ENCODE assay signal across 1 cellular context in genomic region chr16:11326084-11326736, GRCh38.
TF ChIP-seq lines count a peak whose summit lies in the region.

No MANE protein-coding gene starts in this region.

TF ChIP-seq in IMR-90, 13 proteins besides CTCF, POLR2A, EP300 and RAD21 (continued from another document):
- TF ChIP-seq NFE2L2 (IDR thresholded peaks at IDR 0.05; ENCODE audit: low read depth, low read length) (no peak), BHLHE40 (IDR thresholded peaks at IDR 0.05; ENCODE audit: low read depth, low read length) (no peak), RFX5 (IDR thresholded peaks at IDR 0.05; ENCODE audit: low read depth, low read length) (no peak), MAZ (IDR thresholded peaks at IDR 0.05; ENCODE audit: borderline replicate concordance, low read depth, low read length) (no peak), CEBPB (IDR thresholded peaks at IDR 0.05; ENCODE audit: low read depth, low read length) (no peak)
- TF ChIP-seq, protein P1, sequence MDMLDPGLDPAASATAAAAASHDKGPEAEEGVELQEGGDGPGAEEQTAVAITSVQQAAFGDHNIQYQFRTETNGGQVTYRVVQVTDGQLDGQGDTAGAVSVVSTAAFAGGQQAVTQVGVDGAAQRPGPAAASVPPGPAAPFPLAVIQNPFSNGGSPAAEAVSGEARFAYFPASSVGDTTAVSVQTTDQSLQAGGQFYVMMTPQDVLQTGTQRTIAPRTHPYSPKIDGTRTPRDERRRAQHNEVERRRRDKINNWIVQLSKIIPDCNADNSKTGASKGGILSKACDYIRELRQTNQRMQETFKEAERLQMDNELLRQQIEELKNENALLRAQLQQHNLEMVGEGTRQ (IDR thresholded peaks at IDR 0.05; ENCODE audit: low read depth, low read length), result no peak
- TF ChIP-seq, protein P2, sequence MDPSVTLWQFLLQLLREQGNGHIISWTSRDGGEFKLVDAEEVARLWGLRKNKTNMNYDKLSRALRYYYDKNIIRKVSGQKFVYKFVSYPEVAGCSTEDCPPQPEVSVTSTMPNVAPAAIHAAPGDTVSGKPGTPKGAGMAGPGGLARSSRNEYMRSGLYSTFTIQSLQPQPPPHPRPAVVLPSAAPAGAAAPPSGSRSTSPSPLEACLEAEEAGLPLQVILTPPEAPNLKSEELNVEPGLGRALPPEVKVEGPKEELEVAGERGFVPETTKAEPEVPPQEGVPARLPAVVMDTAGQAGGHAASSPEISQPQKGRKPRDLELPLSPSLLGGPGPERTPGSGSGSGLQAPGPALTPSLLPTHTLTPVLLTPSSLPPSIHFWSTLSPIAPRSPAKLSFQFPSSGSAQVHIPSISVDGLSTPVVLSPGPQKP (IDR thresholded peaks at IDR 0.05; ENCODE audit: borderline replicate concordance, low read depth, low read length), result no peak
